Comparison of ENCODE assay signal across 21 cellular contexts in genomic region chr10:22999942-23000341, GRCh38.
"Had no signal": no experiment of that assay in that cellular context is flagged by ENCODE, and none has a peak within 500 bp of the region (broad histone marks: within the 10 kb centered on the region; RNA-seq: fewer than 3 reads in every experiment).

No MANE protein-coding gene starts in this region.

- H3K9me3 Mint-ChIP-seq: activated naive CD8-positive, alpha-beta T cell treated with anti-CD3 and anti-CD28 coated beads for 36 hours; neural crest cell; stimulated activated memory B cell treated with anti-CD40 and anti-IgM and Interleukin-4, amounts not matched to agents 10 μg/mL and 1 μg/mL and 100 μg/mL, for 72 hours had no signal

- H3K27ac ChIP-seq: esophagus muscularis mucosa, gastrocnemius medialis, left ventricle myocardium inferior, stomach, uterus, VCaP had no signal

- H3K4me3 Mint-ChIP-seq: activated naive CD8-positive, alpha-beta T cell treated with anti-CD3 and anti-CD28 coated beads for 36 hours; naive thymus-derived CD4-positive, alpha-beta T cell; neural crest cell; stimulated activated memory B cell treated with anti-CD40 and anti-IgM and Interleukin-4, amounts not matched to agents 10 μg/mL and 1 μg/mL and 100 μg/mL, for 72 hours had no signal

- H3K27ac Mint-ChIP-seq: activated naive CD8-positive, alpha-beta T cell treated with anti-CD3 and anti-CD28 coated beads for 36 hours; naive thymus-derived CD4-positive, alpha-beta T cell; stimulated activated memory B cell treated with anti-CD40 and anti-IgM and Interleukin-4, amounts not matched to agents 10 μg/mL and 1 μg/mL and 100 μg/mL, for 72 hours had no signal

- H3K36me3 Mint-ChIP-seq: activated naive CD8-positive, alpha-beta T cell treated with anti-CD3 and anti-CD28 coated beads for 36 hours; naive thymus-derived CD4-positive, alpha-beta T cell; stimulated activated memory B cell treated with anti-CD40 and anti-IgM and Interleukin-4, amounts not matched to agents 10 μg/mL and 1 μg/mL and 100 μg/mL, for 72 hours had no signal

- H3K4me3 ChIP-seq: esophagus muscularis mucosa, gastrocnemius medialis, left ventricle myocardium inferior, stomach, uterus had no signal

- H3K4me1 ChIP-seq: esophagus muscularis mucosa, gastrocnemius medialis, left ventricle myocardium inferior, stomach, uterus had no signal

- H3K36me3 ChIP-seq: esophagus muscularis mucosa, gastrocnemius medialis, left ventricle myocardium inferior, stomach, uterus had no signal

- H3K9me3 ChIP-seq: esophagus muscularis mucosa, gastrocnemius medialis, left ventricle myocardium inferior, stomach, uterus had no signal

- H3K4me1 Mint-ChIP-seq: activated naive CD8-positive, alpha-beta T cell treated with anti-CD3 and anti-CD28 coated beads for 36 hours; naive thymus-derived CD4-positive, alpha-beta T cell; neural crest cell had no signal

- DNase-seq: activated CD4-positive, alpha-beta T cell treated with anti-CD3 and anti-CD28 coated beads for 1 hour; activated CD4-positive, alpha-beta T cell treated with anti-CD3 and anti-CD28 coated beads, Interleukin-2, amount 50 U/mL, for 1 hour; activated naive CD4-positive, alpha-beta T cell treated with Interleukin-2 at 50 U/mL for 16 hours; activated naive CD8-positive, alpha-beta T cell treated with anti-CD3 and anti-CD28 coated beads for 36 hours; activated T-cell treated with anti-CD3 and anti-CD28 coated beads, Interleukin-2, amount 50 U/mL, for 48 hours; central memory CD4-positive, alpha-beta T cell; dermis blood vessel endothelial cell; effector memory CD4-positive, alpha-beta T cell; gastrocnemius medialis; hypothalamus; left ventricle myocardium inferior; naive thymus-derived CD4-positive, alpha-beta T cell; small intestine; stimulated activated CD4-positive, alpha-beta T cell treated with anti-CD3 and anti-CD28 coated beads, Interleukin-15, amount 100 ng/mL, for 24 hours; stomach; trophoblast cell; uterus had no signal
